14 cellular contexts compared by ENCODE assay signal in the genomic region with DNA sequence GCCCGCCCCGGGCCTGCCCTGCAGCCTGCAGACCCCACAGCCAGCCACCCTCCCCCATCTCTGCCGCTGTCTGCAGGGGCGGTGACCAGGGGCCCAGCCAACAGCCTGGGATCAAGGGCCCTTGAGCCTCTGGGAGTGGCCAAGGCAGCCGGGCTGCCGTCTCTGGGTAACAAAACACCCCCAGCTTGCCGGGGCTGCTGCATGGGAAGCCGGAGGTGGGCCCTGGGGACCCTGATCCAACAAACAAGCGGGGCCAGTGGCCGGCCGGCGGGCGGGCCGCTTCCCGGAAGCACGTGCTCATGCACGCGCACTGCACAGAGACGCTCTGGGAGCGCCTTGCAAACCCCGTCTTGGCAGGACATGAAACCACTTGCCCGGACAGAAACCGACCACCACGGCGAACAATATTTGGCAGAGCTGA. TPM values are rescaled to one million over a fixed set of nuclear protein-coding genes. Genes with fewer than 3 reads are reported as not detected.
DNase-seq lines count a peak whose midpoint lies in the region; ATAC-seq and TF ChIP-seq lines count a peak whose summit lies in the region.
"Had no signal": no experiment of that assay in that cellular context is flagged by ENCODE, and none has a peak within 500 bp of the region (broad histone marks: within the 10 kb centered on the region; RNA-seq: fewer than 3 reads in every experiment).

No MANE protein-coding gene starts in this region.

- no peaks in the 10 kb centered on the region for H3K9me3 Mint-ChIP-seq in endodermal cell
- H3K9me3 Mint-ChIP-seq in naive thymus-derived CD8-positive, alpha-beta T cell: no peaks in the 10 kb centered on the region
- peaks cover 4% of the 10 kb centered on the region for H3K9me3 Mint-ChIP-seq in glutamatergic neuron (ENCODE audit: unreplicated experiment)

- peak; percentile 62 for DNase-seq in endodermal cell
- peak in 1 of 10 donors; percentile 16 for DNase-seq in naive thymus-derived CD8-positive, alpha-beta T cell
- DNase-seq in D341Med (ENCODE audit: low spot score): no peak
- no peak for DNase-seq in NCI-H1048 (lab: John Stamatoyannopoulos, UW)
- no peak for DNase-seq in glutamatergic neuron
- no peak for DNase-seq in body of pancreas
- DNase-seq: cortex of kidney, DMS153, NCI-H510A had no signal

- TF ChIP-seq POLR2A in body of pancreas (IDR thresholded peaks at IDR 0.05): no peak

- peaks cover 13% of the 10 kb centered on the region for H3K4me1 Mint-ChIP-seq in endodermal cell
- H3K4me1 Mint-ChIP-seq in naive thymus-derived CD8-positive, alpha-beta T cell: peaks cover 16 to 49% (median 34%) of the 10 kb centered on the region in 4 donors
- H3K4me1 Mint-ChIP-seq in glutamatergic neuron (ENCODE audit: low read depth, unreplicated experiment): peaks cover 5% of the 10 kb centered on the region

- H3K4me3 ChIP-seq in BLaER1 treated with 17β-estradiol and CSF1 and Interleukin-3, amounts not matched to agents 10 nM and 100 nM: peak overlapping the region in 9 of 10 experiments; percentile 3 to 47 (median 18); a peak in 7 of 20 replicates
- H3K4me3 ChIP-seq in HUES48 (ENCODE audit: low read depth, low read length): no peak overlapping the region
- no peak overlapping the region for H3K4me3 ChIP-seq in endodermal cell (ENCODE audit: low read length)
- H3K4me3 ChIP-seq in body of pancreas: no peak overlapping the region
- H3K4me3 ChIP-seq: skin epidermis had no signal

- H3K4me3 Mint-ChIP-seq in endodermal cell (no peak overlapping the region), glutamatergic neuron (ENCODE audit: unreplicated experiment) (no peak overlapping the region)
- peak overlapping the region; percentile 69 to 95 (median 88) for H3K4me3 Mint-ChIP-seq in naive thymus-derived CD8-positive, alpha-beta T cell

- peaks cover 47 to 98% (median 97%) of the 10 kb centered on the region in 10 experiments for H3K4me1 ChIP-seq in BLaER1 treated with 17β-estradiol and CSF1 and Interleukin-3, amounts not matched to agents 10 nM and 100 nM
- H3K4me1 ChIP-seq in HUES48 (ENCODE audit: control insufficient read depth, insufficient read depth, low read length) (peaks cover 14% of the 10 kb centered on the region), endodermal cell (ENCODE audit: control insufficient read depth, insufficient read depth, low read length) (no peaks in the 10 kb centered on the region), body of pancreas (peaks cover 12% of the 10 kb centered on the region)

- H3K27ac Mint-ChIP-seq in endodermal cell (peak overlapping the region; percentile 55), glutamatergic neuron (ENCODE audit: unreplicated experiment) (no peak overlapping the region)
- peak overlapping the region; percentile 57 to 96 (median 93) for H3K27ac Mint-ChIP-seq in naive thymus-derived CD8-positive, alpha-beta T cell

- intact Hi-C loops in body of pancreas (cut with DNase I): no loop called here

- peaks cover 2% of the 10 kb centered on the region for H3K36me3 Mint-ChIP-seq in endodermal cell (ENCODE audit: low read depth)
- no peaks in the 10 kb centered on the region for H3K36me3 Mint-ChIP-seq in naive thymus-derived CD8-positive, alpha-beta T cell
- no peaks in the 10 kb centered on the region for H3K36me3 Mint-ChIP-seq in glutamatergic neuron (ENCODE audit: unreplicated experiment)

- POLR2A ChIA-PET in naive thymus-derived CD8-positive, alpha-beta T cell (lab: Charles Lee): interaction anchor here (0.9 to 1.6 kb wide), 4 partner anchors 10 to 69 kb away, joined by 3 to 4 read pairs (median 3); no protein-coding TSS in a partner anchor

- peaks cover 0 to 84% (median 45%) of the 10 kb centered on the region in 11 experiments; a peak in 17 of 22 replicates for H4K20me1 ChIP-seq in BLaER1 treated with 17β-estradiol and CSF1 and Interleukin-3, amounts not matched to agents 10 nM and 100 nM

- H3K36me3 ChIP-seq in BLaER1 treated with 17β-estradiol and CSF1 and Interleukin-3, amounts not matched to agents 10 nM and 100 nM: peaks cover 0 to 40% (median 7%) of the 10 kb centered on the region in 11 experiments; a peak in 9 of 22 replicates
- H3K36me3 ChIP-seq in HUES48 (ENCODE audit: control insufficient read depth, insufficient read depth, low read length): no peaks in the 10 kb centered on the region
- no peaks in the 10 kb centered on the region for H3K36me3 ChIP-seq in endodermal cell (ENCODE audit: control insufficient read depth, insufficient read depth, low read length)
- no peaks in the 10 kb centered on the region for H3K36me3 ChIP-seq in body of pancreas (replicated peaks in 1 of 2; ENCODE audit: insufficient read depth in 1 of 2, low read depth in 2 of 2)

- no peaks in the 10 kb centered on the region for H3K27me3 Mint-ChIP-seq in endodermal cell (ENCODE audit: insufficient read depth)
- no peaks in the 10 kb centered on the region for H3K27me3 Mint-ChIP-seq in naive thymus-derived CD8-positive, alpha-beta T cell
- H3K27me3 Mint-ChIP-seq in glutamatergic neuron (ENCODE audit: unreplicated experiment): peaks cover 1% of the 10 kb centered on the region

- H3K9ac ChIP-seq in BLaER1 treated with 17β-estradiol and CSF1 and Interleukin-3, amounts not matched to agents 10 nM and 100 nM: peak overlapping the region in 8 of 11 experiments; percentile 23 to 66 (median 52); a peak in 12 of 22 replicates
- H3K9ac ChIP-seq in HUES48 (ENCODE audit: low read depth, low read length): no peak overlapping the region
- no peak overlapping the region for H3K9ac ChIP-seq in endodermal cell (ENCODE audit: extremely low read depth, low read length, poor library complexity, severe bottlenecking)

- H3K4me2 ChIP-seq in BLaER1 treated with 17β-estradiol and CSF1 and Interleukin-3, amounts not matched to agents 10 nM and 100 nM: peak overlapping the region; percentile 85 to 100 (median 96)

- TF ChIP-seq CTCF in endodermal cell (conservative IDR thresholded peaks at IDR 0.05) (no peak), glutamatergic neuron (IDR thresholded peaks at IDR 0.05; ENCODE audit: partially characterized antibody, unreplicated experiment) (no peak), body of pancreas (IDR thresholded peaks at IDR 0.05) (no peak)

- WGBS in endodermal cell (ENCODE audit: insufficient coverage in 1 of 2, insufficient read length in 1 of 2), 2 experiments: 84 to 86% methylated on average over 13 to 25 of the region's 25 CpGs
- 43 to 51% methylated on average over 8 to 10 of the region's 25 CpGs for WGBS in body of pancreas, 2 donors

- peak; percentile 3 to 29 for ATAC-seq in naive thymus-derived CD8-positive, alpha-beta T cell
- no peak for ATAC-seq in body of pancreas
- ATAC-seq: SK-N-SH treated with all-trans-retinoic acid at 6 μM for 48 hours had no signal

- peaks cover 0 to 12% (median 0%) of the 10 kb centered on the region in 11 experiments; a peak in 2 of 22 replicates for H3K27me3 ChIP-seq in BLaER1 treated with 17β-estradiol and CSF1 and Interleukin-3, amounts not matched to agents 10 nM and 100 nM
- H3K27me3 ChIP-seq in HUES48 (ENCODE audit: control insufficient read depth, insufficient read depth, low read length) (no peaks in the 10 kb centered on the region), endodermal cell (ENCODE audit: control insufficient read depth, insufficient read depth, low read length, poor library complexity, severe bottlenecking) (no peaks in the 10 kb centered on the region), body of pancreas (no peaks in the 10 kb centered on the region)

- no peaks in the 10 kb centered on the region for H3K9me3 ChIP-seq in BLaER1 treated with 17β-estradiol and CSF1 and Interleukin-3, amounts not matched to agents 10 nM and 100 nM (replicated peaks in 1 of 11)
- H3K9me3 ChIP-seq in HUES48 (ENCODE audit: control insufficient read depth, insufficient read depth, low read length): no peaks in the 10 kb centered on the region
- no peaks in the 10 kb centered on the region for H3K9me3 ChIP-seq in endodermal cell (ENCODE audit: control insufficient read depth, low read length)
- H3K9me3 ChIP-seq in body of pancreas: no peaks in the 10 kb centered on the region

- H3K27ac ChIP-seq in BLaER1 treated with 17β-estradiol and CSF1 and Interleukin-3, amounts not matched to agents 10 nM and 100 nM: peak overlapping the region in 9 of 11 experiments; percentile 43 to 77 (median 58); a peak in 18 of 22 replicates
- H3K27ac ChIP-seq in HUES48 (ENCODE audit: low read depth, low read length) (peak overlapping the region; percentile 41), endodermal cell (ENCODE audit: low read depth, low read length) (peak overlapping the region; percentile 72), body of pancreas (no peak overlapping the region)

RNA-seq across cellular contexts. Expression of gene MEGF6, which starts 13.2 kb away (rescaled TPM):
- total RNA-seq in endodermal cell: 100 to 1,000 TPM in 1 of 2 donors, 10 to 100 TPM in 1; 83.0 to 103 TPM
- polyA plus RNA-seq in endodermal cell (2013, experiment 1 of 2): 28.4 TPM
- 20.2 TPM for polyA plus RNA-seq in endodermal cell (2013, experiment 2 of 2)
- total RNA-seq in naive thymus-derived CD8-positive, alpha-beta T cell: 100 to 1,000 TPM; 197 to 198 TPM
- 1 to 10 TPM; 2.2 to 3.5 (median 2.5) TPM for polyA plus RNA-seq in naive thymus-derived CD8-positive, alpha-beta T cell
- 64.7 TPM for total RNA-seq in glutamatergic neuron (ENCODE audit: unreplicated experiment)
- total RNA-seq in body of pancreas: 10 to 100 TPM; 22.4 to 24.9 TPM

RNA-seq across cellular contexts. Expression of gene TPRG1L, which starts 26.8 kb away (rescaled TPM):
- total RNA-seq in endodermal cell: 10 to 100 TPM; 50.4 to 56.4 TPM
- 30.8 TPM for polyA plus RNA-seq in endodermal cell (2013, experiment 1 of 2)
- polyA plus RNA-seq in endodermal cell (2013, experiment 2 of 2): 32.3 TPM
- 10 to 100 TPM; 57.4 to 61.7 TPM for total RNA-seq in naive thymus-derived CD8-positive, alpha-beta T cell
- 10 to 100 TPM; 41.9 to 48.3 (median 42.3) TPM for polyA plus RNA-seq in naive thymus-derived CD8-positive, alpha-beta T cell
- 43.1 TPM for total RNA-seq in glutamatergic neuron (ENCODE audit: unreplicated experiment)
- total RNA-seq in body of pancreas: 10 to 100 TPM in 1 of 2 donors, 1 to 10 TPM in 1; 8.6 to 24.4 TPM

RNA-seq across cellular contexts. Expression of gene WRAP73, which starts 51.8 kb away (rescaled TPM):
- total RNA-seq in endodermal cell (10 to 100 TPM; 29.8 to 32.5 TPM), glutamatergic neuron (ENCODE audit: unreplicated experiment) (47.7 TPM), body of pancreas (10 to 100 TPM in 1 of 2 donors, 1 to 10 TPM in 1; 7.8 to 35.6 TPM)
- polyA plus RNA-seq in endodermal cell (2013, experiment 1 of 2): 31.6 TPM
- 27.3 TPM for polyA plus RNA-seq in endodermal cell (2013, experiment 2 of 2)
- 10 to 100 TPM; 37.4 to 46.8 TPM for total RNA-seq in naive thymus-derived CD8-positive, alpha-beta T cell
- polyA plus RNA-seq in naive thymus-derived CD8-positive, alpha-beta T cell: 10 to 100 TPM; 26.3 to 32.1 (median 26.4) TPM

RNA-seq across cellular contexts. Expression of gene TP73, which starts 54.3 kb away (rescaled TPM):
- total RNA-seq in endodermal cell (1 to 10 TPM; 3.4 to 3.5 TPM), glutamatergic neuron (ENCODE audit: unreplicated experiment) (13.0 TPM), body of pancreas (10 to 100 TPM in 1 of 2 donors, under 1 TPM in 1; 0.26 to 13.5 TPM)
- 0.61 TPM for polyA plus RNA-seq in endodermal cell (2013, experiment 1 of 2)
- polyA plus RNA-seq in endodermal cell (2013, experiment 2 of 2): 0.33 TPM
- total RNA-seq in naive thymus-derived CD8-positive, alpha-beta T cell: not detected
- under 1 TPM in 2 of 3 donors, not detected in 1; 0.04 to 0.06 TPM for polyA plus RNA-seq in naive thymus-derived CD8-positive, alpha-beta T cell
- total RNA-seq: HT1080 had no signal

Comparison
In these comparisons a context has a peak if more than half of its experiments do, and no peak if none do; other contexts are left out.
1. H3K27ac ChIP-seq: peak in BLaER1 treated with 17β-estradiol and CSF1 and Interleukin-3, amounts not matched to agents 10 nM and 100 nM (9 of 11), HUES48 (single experiment) and endodermal cell (single experiment); none in body of pancreas (0 of 4).
2. H3K4me3 ChIP-seq: peak in BLaER1 treated with 17β-estradiol and CSF1 and Interleukin-3, amounts not matched to agents 10 nM and 100 nM (9 of 10); none in HUES48 (single experiment), endodermal cell (single experiment) and body of pancreas (0 of 2).
3. H3K9ac ChIP-seq: peak in BLaER1 treated with 17β-estradiol and CSF1 and Interleukin-3, amounts not matched to agents 10 nM and 100 nM (8 of 11); none in HUES48 (single experiment) and endodermal cell (single experiment).
4. H3K4me3 Mint-ChIP-seq: peak in naive thymus-derived CD8-positive, alpha-beta T cell (10 of 10); none in endodermal cell (single experiment) and glutamatergic neuron (single experiment).